20 cellular contexts compared by ENCODE assay signal in the genomic region with DNA sequence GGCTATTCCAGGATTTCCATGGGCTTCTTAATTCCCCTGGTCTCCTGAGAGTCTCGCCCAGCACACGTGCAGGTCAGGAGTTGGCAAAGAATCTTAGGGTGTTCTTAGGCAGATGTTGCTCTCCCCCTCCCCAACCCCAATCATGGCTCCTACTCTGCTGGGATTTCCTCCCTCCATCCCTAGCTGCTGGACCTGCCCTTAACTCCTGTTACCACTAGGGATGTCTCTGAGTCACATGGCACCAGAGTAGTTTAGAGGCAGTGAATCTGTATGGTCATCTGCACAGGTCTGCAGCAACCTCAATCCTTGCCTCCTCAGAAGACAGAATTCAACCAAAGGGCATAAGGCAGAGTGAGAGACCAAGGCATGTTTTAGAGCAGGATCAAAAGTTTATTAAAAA. TPM values are rescaled to one million over a fixed set of nuclear protein-coding genes. Genes with fewer than 3 reads are reported as not detected.
A peak's percentile ranks its signal among the peaks of the same experiment; 100 is the strongest.
DNase-seq lines count a peak whose midpoint lies in the region; ATAC-seq, FAIRE-seq and TF ChIP-seq lines count a peak whose summit lies in the region.
"Had no signal": no experiment of that assay in that cellular context is flagged by ENCODE, and none has a peak within 500 bp of the region (broad histone marks: within the 10 kb centered on the region; RNA-seq: fewer than 3 reads in every experiment).

No MANE protein-coding gene starts in this region.

- no peaks in the 10 kb centered on the region for H3K9me3 ChIP-seq in BE2C
- no peaks in the 10 kb centered on the region for H3K9me3 ChIP-seq in HEK293 (ENCODE audit: control insufficient read depth, insufficient read depth, low read depth, low read length)
- H3K9me3 ChIP-seq: esophagus squamous epithelium, prostate gland had no signal

- H3K36me3 ChIP-seq in BE2C, result no peaks in the 10 kb centered on the region
- H3K36me3 ChIP-seq in HEK293 (ENCODE audit: control insufficient read depth in 2 of 2, insufficient read depth in 1 of 2, low read length in 2 of 2), result no peaks in the 10 kb centered on the region
- no peaks in the 10 kb centered on the region for H3K36me3 ChIP-seq in brain microvascular endothelial cell (replicated peaks)
- H3K36me3 ChIP-seq: esophagus squamous epithelium, prostate gland, spleen had no signal

- no peak for FAIRE-seq in HTR-8/SVneo (lab: Jason Lieb, UNC)
- FAIRE-seq: D721Med had no signal

- no peaks in the 10 kb centered on the region for H3K4me1 Mint-ChIP-seq in glutamatergic neuron (ENCODE audit: low read depth, unreplicated experiment)
- H3K4me1 Mint-ChIP-seq: nephron had no signal

- no peak overlapping the region for H3K4me3 Mint-ChIP-seq in glutamatergic neuron (ENCODE audit: unreplicated experiment)
- H3K4me3 Mint-ChIP-seq: nephron; stimulated activated naive CD8-positive, alpha-beta T cell treated with anti-CD3 and anti-CD28 coated beads, Interleukin-15, Interleukin-2, amounts not matched to agents 100 ng/mL and 50 ng/mL, for 24 hours had no signal

- H3K9me3 Mint-ChIP-seq in glutamatergic neuron (ENCODE audit: unreplicated experiment), result peaks cover 5% of the 10 kb centered on the region
- H3K9me3 Mint-ChIP-seq: activated T-helper 2 cell treated with anti-CD3 and anti-CD28 coated beads, Interferon-gamma antibody, Interleukin-2, Interleukin-4, amounts not matched to agents 10 μg/mL and 5 μg/mL and 100 μg/mL, durations not matched to agents 14 hours and 24 hours and 36 hours; stimulated activated naive CD8-positive, alpha-beta T cell treated with anti-CD3 and anti-CD28 coated beads, Interleukin-15, Interleukin-2, amounts not matched to agents 100 ng/mL and 50 ng/mL, for 24 hours had no signal

- in situ Hi-C loops in brain microvascular endothelial cell (cut with HindIII; ENCODE audit: low pct_ligation_motif_present, low sequenced_read_pairs), result no loop called here

- DNase-seq in BE2C, result no peak
- DNase-seq in brain microvascular endothelial cell, result no peak
- peak; percentile 38 for DNase-seq in iPS-NIHi7 (ENCODE audit: extremely low spot score)
- DNase-seq in ecto neural progenitor cell (ENCODE audit: low spot score), result no peak
- no peak for DNase-seq in glutamatergic neuron
- no peak for DNase-seq in HTR-8/SVneo (ENCODE audit: insufficient read length, low spot score)
- DNase-seq: esophagus squamous epithelium, MM.1S, NCI-H187, NCI-H526 treated with DMSO at 0.1 percent for 48 hours, spleen had no signal

- TF ChIP-seq CTCF in BE2C (IDR thresholded peaks at IDR 0.05; ENCODE audit: low read depth, low read length) (peak; percentile 29; the same call in 1 of the 2 replicates), HEK293 (tag by site-specific recombination; IDR thresholded peaks at IDR 0.05) (no peak), brain microvascular endothelial cell (IDR thresholded peaks at IDR 0.05; ENCODE audit: low read depth, low read length, missing control alignments) (peak; percentile 48), glutamatergic neuron (IDR thresholded peaks at IDR 0.05; ENCODE audit: partially characterized antibody, unreplicated experiment) (no peak)

- H3K27ac Mint-ChIP-seq in glutamatergic neuron (ENCODE audit: unreplicated experiment), result no peak overlapping the region
- H3K27ac Mint-ChIP-seq: activated T-helper 2 cell treated with anti-CD3 and anti-CD28 coated beads, Interferon-gamma antibody, Interleukin-2, Interleukin-4, amounts not matched to agents 10 μg/mL and 5 μg/mL and 100 μg/mL, durations not matched to agents 14 hours and 24 hours and 36 hours; nephron; stimulated activated naive CD8-positive, alpha-beta T cell treated with anti-CD3 and anti-CD28 coated beads, Interleukin-15, Interleukin-2, amounts not matched to agents 100 ng/mL and 50 ng/mL, for 24 hours had no signal

- no peak overlapping the region for H3K4me3 ChIP-seq in BE2C (ENCODE audit: low read depth, low read length)
- no peak overlapping the region for H3K4me3 ChIP-seq in HEK293 (ENCODE audit: low read depth, low read length)
- H3K4me3 ChIP-seq in brain microvascular endothelial cell (ENCODE audit: low read depth, low read length), result no peak overlapping the region
- H3K4me3 ChIP-seq: esophagus squamous epithelium, lung, prostate gland, spleen had no signal

- peaks cover 3% of the 10 kb centered on the region for H3K27me3 Mint-ChIP-seq in glutamatergic neuron (ENCODE audit: unreplicated experiment)
- H3K27me3 Mint-ChIP-seq: stimulated activated naive CD8-positive, alpha-beta T cell treated with anti-CD3 and anti-CD28 coated beads, Interleukin-15, Interleukin-2, amounts not matched to agents 100 ng/mL and 50 ng/mL, for 24 hours had no signal

- H3K27me3 ChIP-seq in BE2C, result no peaks in the 10 kb centered on the region
- H3K27me3 ChIP-seq in brain microvascular endothelial cell (replicated peaks), result no peaks in the 10 kb centered on the region
- H3K27me3 ChIP-seq: esophagus squamous epithelium, spleen had no signal

- POLR2A ChIA-PET in HEK293 (lab: Yijun Ruan, JAX), result no interaction called here

- H3K27ac ChIP-seq in HEK293 (ENCODE audit: extremely low read depth, low read depth, low read length) (no peak overlapping the region), brain microvascular endothelial cell (no peak overlapping the region)
- H3K27ac ChIP-seq: esophagus squamous epithelium, prostate gland, spleen, VCaP had no signal

- H3K4me1 ChIP-seq in BE2C, result 0 out of 2 replicates have a peak, but pooled peaks cover 3% of the 10 kb centered on the region
- H3K4me1 ChIP-seq in HEK293 (ENCODE audit: control insufficient read depth, insufficient read depth, low read length), result no peaks in the 10 kb centered on the region
- H3K4me1 ChIP-seq: esophagus squamous epithelium, prostate gland had no signal

- H3K36me3 Mint-ChIP-seq in glutamatergic neuron (ENCODE audit: unreplicated experiment), result no peaks in the 10 kb centered on the region

- no peak for ATAC-seq in GM18868 (IDR thresholded peaks at IDR 0.05; ENCODE audit: unreplicated experiment)

- CTCF ChIA-PET in HEK293 (lab: Yijun Ruan, JAX), result interaction anchor here (0.7 to 1.4 kb wide), 2 partner anchors 12 to 17 kb away, joined by 4 read pairs; no protein-coding TSS in a partner anchor

TF ChIP-seq in HEK293, 187 proteins besides CTCF, POLR2A, EP300 and RAD21:
- TF ChIP-seq BCL11A (tag by site-specific recombination; IDR thresholded peaks at IDR 0.05; ENCODE audit: low read depth) (no peak), SETDB1 (IDR thresholded peaks at IDR 0.05; ENCODE audit: insufficient read length, low read length) (peak; percentile 24), MZF1 (tag by site-specific recombination; IDR thresholded peaks at IDR 0.05; ENCODE audit: borderline replicate concordance) (peak; percentile 21; the same call in 1 of the 2 replicates)

RNA-seq across cellular contexts. Expression of a gene that starts 51.8 kb away (rescaled TPM):
- polyA plus RNA-seq in BE2C (2012; ENCODE audit: insufficient read depth, insufficient read length, low read depth), result 21.1 TPM
- 0.83 TPM for total RNA-seq in glutamatergic neuron (ENCODE audit: unreplicated experiment)

Comparison
In these comparisons a context has a peak if more than half of its experiments do, and no peak if none do; other contexts are left out.
1. CTCF ChIP-seq: peak in BE2C (single experiment) and brain microvascular endothelial cell (single experiment); none in HEK293 (single experiment) and glutamatergic neuron (single experiment).